28 cellular contexts compared by ENCODE assay signal in genomic region chr1:220917101-220917500, GRCh38. TPM values are rescaled to one million over a fixed set of nuclear protein-coding genes. Genes with fewer than 3 reads are reported as not detected.
DNase-seq lines count a peak whose midpoint lies in the region; ATAC-seq, FAIRE-seq and TF ChIP-seq lines count a peak whose summit lies in the region.
"Had no signal": no experiment of that assay in that cellular context is flagged by ENCODE, and none has a peak within 500 bp of the region (broad histone marks: within the 10 kb centered on the region; RNA-seq: fewer than 3 reads in every experiment).

No MANE protein-coding gene starts in this region.

- H3K27ac ChIP-seq in psoas muscle (peak overlapping the region; percentile 50), upper lobe of right lung (no peak overlapping the region)
- H3K27ac ChIP-seq: BLaER1 had no signal

- POLR2A ChIA-PET in HEK293T (lab: Yijun Ruan, JAX): no interaction called here

- FAIRE-seq in RCC 7860 (lab: Jason Lieb, UNC): no peak
- FAIRE-seq: A204.1, GM12891 had no signal

- H3K36me3 ChIP-seq in psoas muscle (ENCODE audit: insufficient read depth in 1 of 2, low read depth in 1 of 2) (no peaks in the 10 kb centered on the region), upper lobe of right lung (no peaks in the 10 kb centered on the region)
- H3K36me3 ChIP-seq: BE2C, BLaER1 had no signal

- CTCF ChIA-PET in HEK293T (lab: Yijun Ruan, JAX): no interaction called here

- intact Hi-C loops in psoas muscle (cut with DNase I) (no loop called here), upper lobe of right lung (cut with DNase I) (no loop called here)

- no peak for TF ChIP-seq CTCF in psoas muscle (IDR thresholded peaks at IDR 0.05)
- no peak for TF ChIP-seq CTCF in upper lobe of right lung (IDR thresholded peaks at IDR 0.05)

- H3K4me3 ChIP-seq in psoas muscle (peak overlapping the region; percentile 33), upper lobe of right lung (no peak overlapping the region)
- H3K4me3 ChIP-seq: BLaER1 had no signal

- peak; percentile 36 for DNase-seq in HEK293T (ENCODE audit: extremely low spot score)
- peak; percentile 61 for DNase-seq in NCI-H82 treated with DMSO at 0.1 percent for 48 hours (lab: John Stamatoyannopoulos, UW; ENCODE audit: unreplicated experiment)
- peak; percentile 46 for DNase-seq in left kidney (ENCODE audit: low read depth, low spot score)
- DNase-seq in psoas muscle: no peak
- no peak for DNase-seq in NCI-H2227 (lab: John Stamatoyannopoulos, UW; ENCODE audit: unreplicated experiment)
- no peak for DNase-seq in RCC 7860 (ENCODE audit: low spot score)
- no peak for DNase-seq in upper lobe of right lung
- DNase-seq: 8988T; ACHN; BE2C; C1 segment of cervical spinal cord; CD4-positive, alpha-beta memory T cell; CD4-positive, CD25-positive, alpha-beta regulatory T cell; CD8-positive, alpha-beta memory T cell; COR-L47; DMS 273 treated with DMSO at 0.1 percent for 48 hours; DMS153; DMS53; DMS79; DND-41; EL; GDM1 had no signal

- H3K4me1 ChIP-seq in psoas muscle (peaks cover 9% of the 10 kb centered on the region), upper lobe of right lung (no peaks in the 10 kb centered on the region)
- H3K4me1 ChIP-seq: BE2C had no signal

- peaks cover 0 to 2% (median 0%) of the 10 kb centered on the region in 3 donors for H3K27me3 ChIP-seq in psoas muscle (ENCODE audit: insufficient read depth in 3 of 3, low read length in 2 of 3)
- H3K27me3 ChIP-seq in upper lobe of right lung: no peaks in the 10 kb centered on the region
- H3K27me3 ChIP-seq: BE2C, BLaER1 had no signal

- H3K9me3 ChIP-seq in psoas muscle: no peaks in the 10 kb centered on the region
- H3K9me3 ChIP-seq in upper lobe of right lung: no peaks in the 10 kb centered on the region
- H3K9me3 ChIP-seq: BE2C, BLaER1 had no signal

- WGBS in psoas muscle, 3 donors: 39 to 46% (median 41%) methylated on average over 5 of the region's 5 CpGs

- peak in 1 of 4 donors; percentile 19 for ATAC-seq in psoas muscle
- ATAC-seq in GM18867 (IDR thresholded peaks at IDR 0.05; ENCODE audit: unreplicated experiment): no peak
- no peak for ATAC-seq in upper lobe of right lung

TF ChIP-seq in HEK293T, 16 proteins besides CTCF, POLR2A, EP300 and RAD21:
- TF ChIP-seq ZNF384 (IDR thresholded peaks at IDR 0.05) (no peak), ARNT (IDR thresholded peaks at IDR 0.05) (peak; percentile 54; the same call in 1 of the 2 replicates), CTBP1 (IDR thresholded peaks at IDR 0.05; ENCODE audit: borderline replicate concordance) (peak; percentile 93), PKNOX1 (IDR thresholded peaks at IDR 0.05) (peak; percentile 84), TARDBP (IDR thresholded peaks at IDR 0.05) (no peak), NFRKB (IDR thresholded peaks at IDR 0.05) (no peak), FOXK2 (IDR thresholded peaks at IDR 0.05) (0 out of 2 replicates have a peak, but pooled peaks have one; percentile 31), SUZ12 (IDR thresholded peaks at IDR 0.05) (no peak), FOXM1 (IDR thresholded peaks at IDR 0.05; ENCODE audit: borderline replicate concordance) (peak; percentile 46; the same call in 1 of the 2 replicates), L3MBTL2 (conservative IDR thresholded peaks at IDR 0.05) (no peak), FOXA1 (IDR thresholded peaks at IDR 0.05) (no peak)

RNA-seq across cellular contexts. Expression of gene HLX, which starts 37.9 kb away (rescaled TPM):
- total RNA-seq in psoas muscle: 10 to 100 TPM in 1 of 4 donors, 1 to 10 TPM in 3; 4.1 to 11.6 (median 7.3) TPM
- 1 to 10 TPM; 3.2 to 4.3 (median 4.1) TPM for polyA plus RNA-seq in psoas muscle
- total RNA-seq in upper lobe of right lung: 14.9 TPM
- total RNA-seq: A673; CD8-positive, alpha-beta memory T cell; G401 had no signal
- polyA plus RNA-seq: CD4-positive, alpha-beta memory T cell; CD4-positive, CD25-positive, alpha-beta regulatory T cell; CD8-positive, alpha-beta memory T cell had no signal

Comparison
In these comparisons a context has a peak if more than half of its experiments do, and no peak if none do; other contexts are left out.
1. DNase-seq: peak in HEK293T (single experiment), NCI-H82 treated with DMSO at 0.1 percent for 48 hours (single experiment) and left kidney (single experiment); none in psoas muscle (0 of 2), NCI-H2227 (single experiment), RCC 7860 (single experiment) and upper lobe of right lung (single experiment).